In genomic region chr14:104366931-104367810, GRCh38 we compare ENCODE assay signal across 20 cellular contexts.
"Had no signal": no experiment of that assay in that cellular context is flagged by ENCODE, and none has a peak within 500 bp of the region (broad histone marks: within the 10 kb centered on the region; RNA-seq: fewer than 3 reads in every experiment).

No MANE protein-coding gene starts in this region.

- ATAC-seq: activated CD4-positive, CD25-positive, alpha-beta regulatory T cell treated with anti-CD3 and anti-CD28 coated beads, Interleukin-2, amount 50 U/mL, for 24 hours; activated CD8-positive, alpha-beta T cell treated with anti-CD3 and anti-CD28 coated beads for 36 hours; activated naive CD8-positive, alpha-beta T cell treated with anti-CD3 and anti-CD28 coated beads, Interleukin-2, amount 50 U/mL, for 24 hours; Panc1; SK-N-SH treated with all-trans-retinoic acid at 6 μM for 48 hours had no signal

- H3K4me1 ChIP-seq: SJSA1 had no signal

- H3K27me3 ChIP-seq: SJSA1 had no signal

- H3K9me3 ChIP-seq: SJSA1 had no signal

- H3K27ac ChIP-seq: SJSA1 had no signal

- DNase-seq: activated CD4-positive, alpha-beta T cell treated with anti-CD3 and anti-CD28 coated beads for 4 hours; activated CD8-positive, alpha-beta memory T cell treated with anti-CD3 and anti-CD28 coated beads, Interleukin-2, amount 50 U/mL, for 48 hours; activated CD8-positive, alpha-beta T cell treated with anti-CD3 and anti-CD28 coated beads for 36 hours; activated naive CD8-positive, alpha-beta T cell treated with anti-CD3 and anti-CD28 coated beads, Interleukin-2, amount 50 U/mL, for 24 hours; activated T-cell treated with anti-CD3 and anti-CD28 coated beads, Interleukin-2, amount 50 U/mL, for 1 hour; amniotic stem cell; IMR-90; Kasumi-1; KBM-7; NCI-H1048; NCI-H2081; NCI-H526; NK-92 treated with Interleukin-12 subunit alpha and Interleukin-12 subunit beta, amount 100 ng/mL, for 24 hours; OCI-M1; RPMI8226; SW 1271 had no signal

- H3K36me3 ChIP-seq: SJSA1 had no signal

- H3K4me3 ChIP-seq: SJSA1 had no signal
